ENCODE assay signal across 1 cellular context in the genomic region with DNA sequence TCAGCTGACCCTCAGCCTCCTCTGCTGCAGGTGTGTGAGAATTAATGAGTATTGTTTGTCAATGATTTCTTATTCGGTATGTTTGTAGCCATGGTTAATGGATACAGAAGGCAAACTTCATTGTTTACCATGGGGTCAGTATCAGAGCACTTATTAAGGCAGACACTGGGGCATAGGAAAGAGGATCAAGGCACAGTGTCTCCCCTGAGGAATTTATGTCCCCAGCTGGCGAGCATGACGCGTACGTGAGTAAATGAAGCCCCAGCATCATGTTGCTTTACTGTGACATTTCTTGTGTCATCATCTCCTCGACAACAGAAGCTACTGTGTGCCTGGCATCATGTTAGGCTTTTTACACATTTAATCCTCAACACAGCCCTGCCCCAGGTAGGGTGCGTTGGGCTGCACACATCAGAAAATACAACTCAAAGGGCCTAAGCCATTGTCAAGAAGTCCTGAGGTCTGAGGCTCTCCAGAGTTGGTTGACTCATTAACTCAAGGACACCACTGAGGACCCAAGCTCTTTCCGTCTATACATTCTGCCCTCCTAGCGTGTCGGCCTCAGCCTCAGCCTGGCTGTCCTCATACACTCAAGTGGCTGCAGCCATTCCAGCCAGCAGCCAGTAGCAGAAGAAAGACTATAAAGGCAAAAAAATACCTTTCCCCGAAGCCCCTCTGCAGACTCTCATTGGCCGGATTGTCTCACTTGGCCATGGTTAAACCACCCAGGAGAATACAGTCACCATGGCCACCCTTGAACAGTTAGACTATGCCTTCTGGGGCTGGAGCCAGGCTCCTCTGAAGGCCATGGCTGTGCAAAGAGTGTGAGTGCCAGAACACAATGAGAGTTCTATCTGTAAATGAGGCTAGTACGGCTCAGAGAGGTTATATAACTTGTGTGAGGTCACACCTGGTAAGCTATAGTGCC.
TF ChIP-seq lines count a peak whose summit lies in the region.

No MANE protein-coding gene starts in this region.

TF ChIP-seq in HepG2, 621 proteins besides CTCF, POLR2A, EP300 and RAD21 (continued from another document and continues in another):
- TF ChIP-seq, protein P1, sequence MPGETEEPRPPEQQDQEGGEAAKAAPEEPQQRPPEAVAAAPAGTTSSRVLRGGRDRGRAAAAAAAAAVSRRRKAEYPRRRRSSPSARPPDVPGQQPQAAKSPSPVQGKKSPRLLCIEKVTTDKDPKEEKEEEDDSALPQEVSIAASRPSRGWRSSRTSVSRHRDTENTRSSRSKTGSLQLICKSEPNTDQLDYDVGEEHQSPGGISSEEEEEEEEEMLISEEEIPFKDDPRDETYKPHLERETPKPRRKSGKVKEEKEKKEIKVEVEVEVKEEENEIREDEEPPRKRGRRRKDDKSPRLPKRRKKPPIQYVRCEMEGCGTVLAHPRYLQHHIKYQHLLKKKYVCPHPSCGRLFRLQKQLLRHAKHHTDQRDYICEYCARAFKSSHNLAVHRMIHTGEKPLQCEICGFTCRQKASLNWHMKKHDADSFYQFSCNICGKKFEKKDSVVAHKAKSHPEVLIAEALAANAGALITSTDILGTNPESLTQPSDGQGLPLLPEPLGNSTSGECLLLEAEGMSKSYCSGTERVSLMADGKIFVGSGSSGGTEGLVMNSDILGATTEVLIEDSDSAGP (CRISPR knock-in tag; IDR thresholded peaks at IDR 0.05; ENCODE audit: borderline replicate concordance) = 0 out of 2 replicates have a peak, but pooled peaks have one; percentile 1
- TF ChIP-seq, protein P2, sequence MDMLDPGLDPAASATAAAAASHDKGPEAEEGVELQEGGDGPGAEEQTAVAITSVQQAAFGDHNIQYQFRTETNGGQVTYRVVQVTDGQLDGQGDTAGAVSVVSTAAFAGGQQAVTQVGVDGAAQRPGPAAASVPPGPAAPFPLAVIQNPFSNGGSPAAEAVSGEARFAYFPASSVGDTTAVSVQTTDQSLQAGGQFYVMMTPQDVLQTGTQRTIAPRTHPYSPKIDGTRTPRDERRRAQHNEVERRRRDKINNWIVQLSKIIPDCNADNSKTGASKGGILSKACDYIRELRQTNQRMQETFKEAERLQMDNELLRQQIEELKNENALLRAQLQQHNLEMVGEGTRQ (IDR thresholded peaks at IDR 0.05; ENCODE audit: low read depth, low read length) = no peak
- TF ChIP-seq, protein P2 (CRISPR knock-in tag; IDR thresholded peaks at IDR 0.05; ENCODE audit: borderline replicate concordance) = no peak
- TF ChIP-seq, protein P3, sequence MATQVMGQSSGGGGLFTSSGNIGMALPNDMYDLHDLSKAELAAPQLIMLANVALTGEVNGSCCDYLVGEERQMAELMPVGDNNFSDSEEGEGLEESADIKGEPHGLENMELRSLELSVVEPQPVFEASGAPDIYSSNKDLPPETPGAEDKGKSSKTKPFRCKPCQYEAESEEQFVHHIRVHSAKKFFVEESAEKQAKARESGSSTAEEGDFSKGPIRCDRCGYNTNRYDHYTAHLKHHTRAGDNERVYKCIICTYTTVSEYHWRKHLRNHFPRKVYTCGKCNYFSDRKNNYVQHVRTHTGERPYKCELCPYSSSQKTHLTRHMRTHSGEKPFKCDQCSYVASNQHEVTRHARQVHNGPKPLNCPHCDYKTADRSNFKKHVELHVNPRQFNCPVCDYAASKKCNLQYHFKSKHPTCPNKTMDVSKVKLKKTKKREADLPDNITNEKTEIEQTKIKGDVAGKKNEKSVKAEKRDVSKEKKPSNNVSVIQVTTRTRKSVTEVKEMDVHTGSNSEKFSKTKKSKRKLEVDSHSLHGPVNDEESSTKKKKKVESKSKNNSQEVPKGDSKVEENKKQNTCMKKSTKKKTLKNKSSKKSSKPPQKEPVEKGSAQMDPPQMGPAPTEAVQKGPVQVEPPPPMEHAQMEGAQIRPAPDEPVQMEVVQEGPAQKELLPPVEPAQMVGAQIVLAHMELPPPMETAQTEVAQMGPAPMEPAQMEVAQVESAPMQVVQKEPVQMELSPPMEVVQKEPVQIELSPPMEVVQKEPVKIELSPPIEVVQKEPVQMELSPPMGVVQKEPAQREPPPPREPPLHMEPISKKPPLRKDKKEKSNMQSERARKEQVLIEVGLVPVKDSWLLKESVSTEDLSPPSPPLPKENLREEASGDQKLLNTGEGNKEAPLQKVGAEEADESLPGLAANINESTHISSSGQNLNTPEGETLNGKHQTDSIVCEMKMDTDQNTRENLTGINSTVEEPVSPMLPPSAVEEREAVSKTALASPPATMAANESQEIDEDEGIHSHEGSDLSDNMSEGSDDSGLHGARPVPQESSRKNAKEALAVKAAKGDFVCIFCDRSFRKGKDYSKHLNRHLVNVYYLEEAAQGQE (IDR thresholded peaks at IDR 0.05; ENCODE audit: borderline replicate concordance in 1 of 2, low read depth in 1 of 2, low read length in 2 of 2) = no peak
- no peak for TF ChIP-seq MED1 (CRISPR knock-in tag; IDR thresholded peaks at IDR 0.05)
- no peak; the same call in 1 of the 2 replicates for TF ChIP-seq ZBTB38 (CRISPR knock-in tag; IDR thresholded peaks at IDR 0.05)
- TF ChIP-seq NFE2 (CRISPR knock-in tag; IDR thresholded peaks at IDR 0.05) = no peak
- TF ChIP-seq NFKBIZ (CRISPR knock-in tag; IDR thresholded peaks at IDR 0.05) = no peak
- TF ChIP-seq AGO1 (IDR thresholded peaks at IDR 0.05; ENCODE audit: low read depth, low read length, poor library complexity, severe bottlenecking) = no peak
- TF ChIP-seq GATAD2A (CRISPR knock-in tag; IDR thresholded peaks at IDR 0.05) = no peak
- TF ChIP-seq KAT2B (IDR thresholded peaks at IDR 0.05; ENCODE audit: borderline replicate concordance, low read depth, low read length) = no peak
- TF ChIP-seq, protein P4, sequence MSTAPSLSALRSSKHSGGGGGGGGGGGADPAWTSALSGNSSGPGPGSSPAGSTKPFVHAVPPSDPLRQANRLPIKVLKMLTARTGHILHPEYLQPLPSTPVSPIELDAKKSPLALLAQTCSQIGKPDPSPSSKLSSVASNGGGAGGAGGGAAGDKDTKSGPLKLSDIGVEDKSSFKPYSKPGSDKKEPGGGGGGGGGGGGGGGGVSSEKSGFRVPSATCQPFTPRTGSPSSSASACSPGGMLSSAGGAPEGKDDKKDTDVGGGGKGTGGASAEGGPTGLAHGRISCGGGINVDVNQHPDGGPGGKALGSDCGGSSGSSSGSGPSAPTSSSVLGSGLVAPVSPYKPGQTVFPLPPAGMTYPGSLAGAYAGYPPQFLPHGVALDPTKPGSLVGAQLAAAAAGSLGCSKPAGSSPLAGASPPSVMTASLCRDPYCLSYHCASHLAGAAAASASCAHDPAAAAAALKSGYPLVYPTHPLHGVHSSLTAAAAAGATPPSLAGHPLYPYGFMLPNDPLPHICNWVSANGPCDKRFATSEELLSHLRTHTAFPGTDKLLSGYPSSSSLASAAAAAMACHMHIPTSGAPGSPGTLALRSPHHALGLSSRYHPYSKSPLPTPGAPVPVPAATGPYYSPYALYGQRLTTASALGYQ (CRISPR knock-in tag; IDR thresholded peaks at IDR 0.05) = no peak
- TF ChIP-seq ZNF367 (CRISPR knock-in tag; IDR thresholded peaks at IDR 0.05; ENCODE audit: borderline replicate concordance) = no peak
- no peak for TF ChIP-seq NR2C2 (CRISPR knock-in tag; IDR thresholded peaks at IDR 0.05; ENCODE audit: borderline replicate concordance)
- TF ChIP-seq NCOR1 (IDR thresholded peaks at IDR 0.05; ENCODE audit: borderline replicate concordance, low read length) = peak; percentile 35; the same call in 1 of the 2 replicates
- TF ChIP-seq ZNF180 (CRISPR knock-in tag; IDR thresholded peaks at IDR 0.05; ENCODE audit: borderline replicate concordance, low read depth) = no peak
- no peak for TF ChIP-seq ZSCAN29 (CRISPR knock-in tag; conservative IDR thresholded peaks at IDR 0.05)
- peak; percentile 47 for TF ChIP-seq ZMYM2 (CRISPR knock-in tag; IDR thresholded peaks at IDR 0.05)
- 0 out of 2 replicates have a peak, but pooled peaks have one; percentile 10 for TF ChIP-seq BCL6 (CRISPR knock-in tag; IDR thresholded peaks at IDR 0.05)
- TF ChIP-seq, protein P5, sequence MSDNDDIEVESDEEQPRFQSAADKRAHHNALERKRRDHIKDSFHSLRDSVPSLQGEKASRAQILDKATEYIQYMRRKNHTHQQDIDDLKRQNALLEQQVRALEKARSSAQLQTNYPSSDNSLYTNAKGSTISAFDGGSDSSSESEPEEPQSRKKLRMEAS (IDR thresholded peaks at IDR 0.05) = peak; percentile 45; the same call in 1 of the 2 replicates
- TF ChIP-seq RARG (CRISPR knock-in tag; IDR thresholded peaks at IDR 0.05; ENCODE audit: low read depth) = no peak
- TF ChIP-seq ZNF207 (IDR thresholded peaks at IDR 0.05; ENCODE audit: borderline replicate concordance) = no peak
- no peak for TF ChIP-seq ARNTL (CRISPR knock-in tag; IDR thresholded peaks at IDR 0.05)
- TF ChIP-seq, protein P6, sequence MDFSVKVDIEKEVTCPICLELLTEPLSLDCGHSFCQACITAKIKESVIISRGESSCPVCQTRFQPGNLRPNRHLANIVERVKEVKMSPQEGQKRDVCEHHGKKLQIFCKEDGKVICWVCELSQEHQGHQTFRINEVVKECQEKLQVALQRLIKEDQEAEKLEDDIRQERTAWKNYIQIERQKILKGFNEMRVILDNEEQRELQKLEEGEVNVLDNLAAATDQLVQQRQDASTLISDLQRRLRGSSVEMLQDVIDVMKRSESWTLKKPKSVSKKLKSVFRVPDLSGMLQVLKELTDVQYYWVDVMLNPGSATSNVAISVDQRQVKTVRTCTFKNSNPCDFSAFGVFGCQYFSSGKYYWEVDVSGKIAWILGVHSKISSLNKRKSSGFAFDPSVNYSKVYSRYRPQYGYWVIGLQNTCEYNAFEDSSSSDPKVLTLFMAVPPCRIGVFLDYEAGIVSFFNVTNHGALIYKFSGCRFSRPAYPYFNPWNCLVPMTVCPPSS (IDR thresholded peaks at IDR 0.05) = no peak
- no peak for TF ChIP-seq SETDB1 (CRISPR knock-in tag; IDR thresholded peaks at IDR 0.05; ENCODE audit: borderline replicate concordance)
- TF ChIP-seq ATF7 (IDR thresholded peaks at IDR 0.05) = no peak
- TF ChIP-seq ATF7 (CRISPR knock-in tag; IDR thresholded peaks at IDR 0.05) = no peak
- no peak for TF ChIP-seq ZNF382 (CRISPR knock-in tag; IDR thresholded peaks at IDR 0.05; ENCODE audit: borderline replicate concordance)
- no peak for TF ChIP-seq MZF1 (CRISPR knock-in tag; IDR thresholded peaks at IDR 0.05; ENCODE audit: borderline replicate concordance)
- TF ChIP-seq ZNF567 (CRISPR knock-in tag; IDR thresholded peaks at IDR 0.05; ENCODE audit: borderline replicate concordance) = peak; percentile 76; the same call in 1 of the 2 replicates
- no peak for TF ChIP-seq ZNF616 (CRISPR knock-in tag; IDR thresholded peaks at IDR 0.05; ENCODE audit: low read depth)
- TF ChIP-seq, protein P7, sequence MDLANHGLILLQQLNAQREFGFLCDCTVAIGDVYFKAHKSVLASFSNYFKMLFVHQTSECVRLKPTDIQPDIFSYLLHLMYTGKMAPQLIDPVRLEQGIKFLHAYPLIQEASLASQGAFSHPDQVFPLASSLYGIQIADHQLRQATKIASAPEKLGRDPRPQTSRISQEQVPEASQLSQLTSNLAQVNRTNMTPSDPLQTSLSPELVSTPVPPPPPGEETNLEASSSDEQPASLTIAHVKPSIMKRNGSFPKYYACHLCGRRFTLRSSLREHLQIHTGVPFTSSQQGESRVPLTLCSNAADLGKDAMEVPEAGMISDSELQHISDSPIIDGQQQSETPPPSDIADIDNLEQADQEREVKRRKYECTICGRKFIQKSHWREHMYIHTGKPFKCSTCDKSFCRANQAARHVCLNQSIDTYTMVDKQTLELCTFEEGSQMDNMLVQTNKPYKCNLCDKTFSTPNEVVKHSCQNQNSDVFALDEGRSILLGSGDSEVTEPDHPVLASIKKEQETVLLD (CRISPR knock-in tag; IDR thresholded peaks at IDR 0.05; ENCODE audit: low read depth) = no peak
- TF ChIP-seq ZNF24 (IDR thresholded peaks at IDR 0.05) = no peak
- TF ChIP-seq, protein P8, sequence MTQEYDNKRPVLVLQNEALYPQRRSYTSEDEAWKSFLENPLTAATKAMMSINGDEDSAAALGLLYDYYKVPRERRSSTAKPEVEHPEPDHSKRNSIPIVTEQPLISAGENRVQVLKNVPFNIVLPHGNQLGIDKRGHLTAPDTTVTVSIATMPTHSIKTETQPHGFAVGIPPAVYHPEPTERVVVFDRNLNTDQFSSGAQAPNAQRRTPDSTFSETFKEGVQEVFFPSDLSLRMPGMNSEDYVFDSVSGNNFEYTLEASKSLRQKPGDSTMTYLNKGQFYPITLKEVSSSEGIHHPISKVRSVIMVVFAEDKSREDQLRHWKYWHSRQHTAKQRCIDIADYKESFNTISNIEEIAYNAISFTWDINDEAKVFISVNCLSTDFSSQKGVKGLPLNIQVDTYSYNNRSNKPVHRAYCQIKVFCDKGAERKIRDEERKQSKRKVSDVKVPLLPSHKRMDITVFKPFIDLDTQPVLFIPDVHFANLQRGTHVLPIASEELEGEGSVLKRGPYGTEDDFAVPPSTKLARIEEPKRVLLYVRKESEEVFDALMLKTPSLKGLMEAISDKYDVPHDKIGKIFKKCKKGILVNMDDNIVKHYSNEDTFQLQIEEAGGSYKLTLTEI (CRISPR knock-in tag; conservative IDR thresholded peaks at IDR 0.05) = no peak
- no peak for TF ChIP-seq HIVEP1 (CRISPR knock-in tag; IDR thresholded peaks at IDR 0.05)
- no peak for TF ChIP-seq MIXL1 (CRISPR knock-in tag; IDR thresholded peaks at IDR 0.05)
- no peak for TF ChIP-seq ZNF589 (CRISPR knock-in tag; conservative IDR thresholded peaks at IDR 0.05)
- peak; percentile 22; the same call in 1 of the 2 replicates for TF ChIP-seq DPF2 (CRISPR knock-in tag; IDR thresholded peaks at IDR 0.05; ENCODE audit: borderline replicate concordance, low read depth)
- no peak for TF ChIP-seq ETV6 (CRISPR knock-in tag; conservative IDR thresholded peaks at IDR 0.05)
- TF ChIP-seq ZSCAN31 (CRISPR knock-in tag; IDR thresholded peaks at IDR 0.05; ENCODE audit: low read depth) = 0 out of 2 replicates have a peak, but pooled peaks have one; percentile 69
- TF ChIP-seq POGZ (CRISPR knock-in tag; IDR thresholded peaks at IDR 0.05) = no peak
- no peak for TF ChIP-seq ZNF75D (CRISPR knock-in tag; IDR thresholded peaks at IDR 0.05; ENCODE audit: borderline replicate concordance)
- TF ChIP-seq, protein P9, sequence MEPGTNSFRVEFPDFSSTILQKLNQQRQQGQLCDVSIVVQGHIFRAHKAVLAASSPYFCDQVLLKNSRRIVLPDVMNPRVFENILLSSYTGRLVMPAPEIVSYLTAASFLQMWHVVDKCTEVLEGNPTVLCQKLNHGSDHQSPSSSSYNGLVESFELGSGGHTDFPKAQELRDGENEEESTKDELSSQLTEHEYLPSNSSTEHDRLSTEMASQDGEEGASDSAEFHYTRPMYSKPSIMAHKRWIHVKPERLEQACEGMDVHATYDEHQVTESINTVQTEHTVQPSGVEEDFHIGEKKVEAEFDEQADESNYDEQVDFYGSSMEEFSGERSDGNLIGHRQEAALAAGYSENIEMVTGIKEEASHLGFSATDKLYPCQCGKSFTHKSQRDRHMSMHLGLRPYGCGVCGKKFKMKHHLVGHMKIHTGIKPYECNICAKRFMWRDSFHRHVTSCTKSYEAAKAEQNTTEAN (CRISPR knock-in tag; conservative IDR thresholded peaks at IDR 0.05) = peak; percentile 99
